In genomic region chr2:242057379-242058040, GRCh38 we compare ENCODE assay signal across 23 cellular contexts.
"Had no signal": no experiment of that assay in that cellular context is flagged by ENCODE, and none has a peak within 500 bp of the region (broad histone marks: within the 10 kb centered on the region; RNA-seq: fewer than 3 reads in every experiment).

No MANE protein-coding gene starts in this region.

- H3K27me3 ChIP-seq: testis, tibial nerve had no signal

- H3K79me2 ChIP-seq: parathyroid adenoma had no signal

- H3K36me3 ChIP-seq: esophagus muscularis mucosa, gastrocnemius medialis, left ventricle myocardium inferior, tibial nerve had no signal

- H3K36me3 Mint-ChIP-seq: natural killer cell treated with Interleukin-12 subunit alpha and Interleukin-12 subunit beta and Interleukin-15 and Interleukin-18, amount 100 ng/mL, for 72 hours had no signal

- H3K27ac Mint-ChIP-seq: dendritic cell treated with granulocyte-macrophage colony-stimulating factor and Interleukin-4, amounts not matched to agents 40 ng/mL and 50 ng/mL, for 4 days; effector memory CD8-positive, alpha-beta T cell; natural killer cell treated with Interleukin-12 subunit alpha and Interleukin-12 subunit beta and Interleukin-15 and Interleukin-18, amount 100 ng/mL, for 72 hours; stimulated activated naive B cell treated with anti-CD40 and anti-IgM and Interleukin-4, amounts not matched to agents 10 μg/mL and 1 μg/mL and 100 μg/mL, for 72 hours; stimulated activated naive CD8-positive, alpha-beta T cell treated with anti-CD3 and anti-CD28 coated beads, Interleukin-15, amount 100 ng/mL, for 72 hours had no signal

- H3K4me3 ChIP-seq: esophagus muscularis mucosa, gastrocnemius medialis, left ventricle myocardium inferior, lung, psoas muscle, skin epidermis, testis, tibial nerve had no signal

- DNase-seq: effector memory CD8-positive, alpha-beta T cell; gastrocnemius medialis; left ventricle myocardium inferior; mesenchymal stem cell; midbrain; occipital lobe; psoas muscle; retina; stimulated activated CD4-positive, alpha-beta T cell treated with anti-CD3 and anti-CD28 coated beads, Interleukin-2, amount 100 ng/mL, for 24 hours; stimulated activated CD4-positive, alpha-beta T cell treated with anti-CD3 and anti-CD28 coated beads, Interleukin-4, amount 100 ng/mL, for 4 hours; stimulated activated naive B cell treated with anti-CD40 and anti-IgM and Interleukin-4, amounts not matched to agents 10 μg/mL and 1 μg/mL and 100 μg/mL, for 72 hours; stimulated activated naive CD8-positive, alpha-beta T cell treated with anti-CD3 and anti-CD28 coated beads, Interleukin-15, amount 100 ng/mL, for 72 hours; testis had no signal

- H3K9me3 Mint-ChIP-seq: dendritic cell treated with granulocyte-macrophage colony-stimulating factor and Interleukin-4, amounts not matched to agents 40 ng/mL and 50 ng/mL, for 4 days; effector memory CD8-positive, alpha-beta T cell; natural killer cell treated with Interleukin-12 subunit alpha and Interleukin-12 subunit beta and Interleukin-15 and Interleukin-18, amount 100 ng/mL, for 72 hours; stimulated activated naive CD8-positive, alpha-beta T cell treated with anti-CD3 and anti-CD28 coated beads, Interleukin-15, amount 100 ng/mL, for 72 hours had no signal

- H3K4me1 Mint-ChIP-seq: stimulated activated naive B cell treated with anti-CD40 and anti-IgM and Interleukin-4, amounts not matched to agents 10 μg/mL and 1 μg/mL and 100 μg/mL, for 72 hours; stimulated activated naive CD8-positive, alpha-beta T cell treated with anti-CD3 and anti-CD28 coated beads, Interleukin-15, amount 100 ng/mL, for 72 hours had no signal

- H3K9me3 ChIP-seq: gastrocnemius medialis, psoas muscle, testis had no signal

- H3K27ac ChIP-seq: epithelial cell of prostate, esophagus muscularis mucosa, gastrocnemius medialis, left ventricle myocardium inferior, parathyroid adenoma, psoas muscle, skin epidermis, testis, tibial nerve had no signal

- H2AFZ ChIP-seq: parathyroid adenoma had no signal

- ATAC-seq: effector memory CD8-positive, alpha-beta T cell; gastrocnemius medialis; natural killer cell treated with Interleukin-12 subunit alpha and Interleukin-12 subunit beta and Interleukin-15 and Interleukin-18, amount 100 ng/mL, for 72 hours; psoas muscle; sciatic nerve; stimulated activated naive B cell treated with anti-CD40 and anti-IgM and Interleukin-4, amounts not matched to agents 10 μg/mL and 1 μg/mL and 100 μg/mL, for 72 hours; stimulated activated naive CD8-positive, alpha-beta T cell treated with anti-CD3 and anti-CD28 coated beads, Interleukin-15, amount 100 ng/mL, for 72 hours had no signal

- H3K9ac ChIP-seq: parathyroid adenoma had no signal

- H3K4me3 Mint-ChIP-seq: dendritic cell treated with granulocyte-macrophage colony-stimulating factor and Interleukin-4, amounts not matched to agents 40 ng/mL and 50 ng/mL, for 4 days; effector memory CD8-positive, alpha-beta T cell; natural killer cell treated with Interleukin-12 subunit alpha and Interleukin-12 subunit beta and Interleukin-15 and Interleukin-18, amount 100 ng/mL, for 72 hours; stimulated activated naive B cell treated with anti-CD40 and anti-IgM and Interleukin-4, amounts not matched to agents 10 μg/mL and 1 μg/mL and 100 μg/mL, for 72 hours; stimulated activated naive CD8-positive, alpha-beta T cell treated with anti-CD3 and anti-CD28 coated beads, Interleukin-15, amount 100 ng/mL, for 72 hours had no signal

- FAIRE-seq: keratinocyte had no signal

- H3K4me1 ChIP-seq: esophagus muscularis mucosa, gastrocnemius medialis, left ventricle myocardium inferior, parathyroid adenoma, psoas muscle, testis, tibial nerve had no signal
